ENCODE assay signal across 24 cellular contexts in the genomic region with DNA sequence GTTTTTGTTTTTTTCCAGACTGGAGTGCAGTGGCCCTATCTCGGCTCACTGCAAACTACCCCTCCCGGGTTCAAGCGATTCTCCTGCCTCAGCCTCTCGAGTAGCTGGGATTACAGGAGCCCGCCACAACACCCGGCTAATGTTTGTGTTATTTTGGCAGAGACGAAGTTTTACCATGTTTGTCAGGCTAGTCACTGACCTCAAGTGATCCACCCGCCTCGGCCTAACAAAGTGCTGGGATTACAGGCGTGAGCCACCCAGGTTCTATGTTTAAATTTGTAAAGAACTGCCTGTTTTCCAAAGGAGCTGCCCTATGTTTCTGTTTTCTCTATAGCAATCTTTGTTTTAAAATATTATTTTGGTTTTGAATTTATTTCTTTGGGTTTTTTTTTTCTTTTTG.
"Had no signal": no experiment of that assay in that cellular context is flagged by ENCODE, and none has a peak within 500 bp of the region (broad histone marks: within the 10 kb centered on the region; RNA-seq: fewer than 3 reads in every experiment).

No MANE protein-coding gene starts in this region.

- H3K4me3 ChIP-seq: adrenal gland, gastrocnemius medialis, neural progenitor cell, prostate gland, right atrium auricular region, skin epidermis had no signal

- H3K27ac ChIP-seq: adrenal gland, dorsolateral prefrontal cortex, epithelial cell of prostate, gastrocnemius medialis, left lung, neural progenitor cell, prostate gland, right atrium auricular region, skin epidermis, stomach had no signal

- H3K36me3 Mint-ChIP-seq: activated naive CD4-positive, alpha-beta T cell treated with anti-CD3 and anti-CD28 coated beads, Interleukin-2, amount 50 U/mL, for 72 hours; neural progenitor cell; stimulated activated effector memory CD8-positive, alpha-beta T cell treated with anti-CD3 and anti-CD28 coated beads, Interleukin-12 subunit alpha, Interleukin-12 subunit beta, amount 100 ng/mL, for 72 hours had no signal

- H3K4me3 Mint-ChIP-seq: activated CD4-positive, alpha-beta T cell treated with anti-CD3 and anti-CD28 coated beads for 36 hours; activated T-helper 1 cell treated with anti-CD3 and anti-CD28 coated beads, Interleukin-12 subunit alpha, Interleukin-12 subunit beta, Interleukin-2, Interleukin-4 antibody, amounts not matched to agents 30 ng/mL and 10 ng/mL and 1 ng/mL, durations not matched to agents 14 hours and 24 hours and 36 hours; neural progenitor cell; stimulated activated effector memory CD8-positive, alpha-beta T cell treated with anti-CD3 and anti-CD28 coated beads, Interleukin-12 subunit alpha, Interleukin-12 subunit beta, amount 100 ng/mL, for 72 hours; WTC11 had no signal

- H3K9me3 ChIP-seq: adrenal gland, gastrocnemius medialis, prostate gland, stomach had no signal

- H3K27ac Mint-ChIP-seq: activated CD4-positive, alpha-beta T cell treated with anti-CD3 and anti-CD28 coated beads for 36 hours; activated naive CD4-positive, alpha-beta T cell treated with anti-CD3 and anti-CD28 coated beads, Interleukin-2, amount 50 U/mL, for 72 hours; activated T-helper 1 cell treated with anti-CD3 and anti-CD28 coated beads, Interleukin-12 subunit alpha, Interleukin-12 subunit beta, Interleukin-2, Interleukin-4 antibody, amounts not matched to agents 30 ng/mL and 10 ng/mL and 1 ng/mL, durations not matched to agents 14 hours and 24 hours and 36 hours; neural progenitor cell; stimulated activated effector memory CD8-positive, alpha-beta T cell treated with anti-CD3 and anti-CD28 coated beads, Interleukin-12 subunit alpha, Interleukin-12 subunit beta, amount 100 ng/mL, for 72 hours; WTC11 had no signal

- H3K4me1 ChIP-seq: adrenal gland, gastrocnemius medialis, prostate gland, right atrium auricular region had no signal

- ATAC-seq: activated CD4-positive, alpha-beta T cell treated with anti-CD3 and anti-CD28 coated beads for 36 hours; activated naive CD4-positive, alpha-beta T cell treated with anti-CD3 and anti-CD28 coated beads, Interleukin-2, amount 50 U/mL, for 72 hours; gastrocnemius medialis; stimulated activated effector memory CD8-positive, alpha-beta T cell treated with anti-CD3 and anti-CD28 coated beads, Interleukin-12 subunit alpha, Interleukin-12 subunit beta, amount 100 ng/mL, for 72 hours; WTC11 had no signal

- H3K36me3 ChIP-seq: adrenal gland, gastrocnemius medialis, left lung, neural progenitor cell, prostate gland, right atrium auricular region, stomach had no signal

- H3K4me1 Mint-ChIP-seq: activated CD4-positive, alpha-beta T cell treated with anti-CD3 and anti-CD28 coated beads for 36 hours; stimulated activated effector memory CD8-positive, alpha-beta T cell treated with anti-CD3 and anti-CD28 coated beads, Interleukin-12 subunit alpha, Interleukin-12 subunit beta, amount 100 ng/mL, for 72 hours had no signal

- H3K27me3 ChIP-seq: adrenal gland, gastrocnemius medialis, neural progenitor cell, right atrium auricular region had no signal

- DNase-seq: activated CD4-positive, alpha-beta T cell treated with anti-CD3 and anti-CD28 coated beads for 36 hours; activated CD4-positive, alpha-beta T cell treated with anti-CD3 and anti-CD28 coated beads, Interleukin-2, amount 50 U/mL, for 48 hours; activated gamma-delta T cell treated with Interleukin-2 at 50 U/mL for 16 hours; activated T-cell treated with anti-CD3 and anti-CD28 coated beads for 4 hours; adrenal gland; dorsolateral prefrontal cortex; gastrocnemius medialis; head of caudate nucleus; mammary epithelial cell; midbrain; stimulated activated CD4-positive, alpha-beta T cell treated with anti-CD3 and anti-CD28 coated beads, Interleukin-15, amount 100 ng/mL, for 24 hours; stimulated activated CD4-positive, alpha-beta T cell treated with anti-CD3 and anti-CD28 coated beads, Interleukin-4, amount 100 ng/mL, for 24 hours; stomach; trophoblast cell had no signal
